In genomic region chr1:229625893-229626831, GRCh38 we compare ENCODE assay signal across 8 cellular contexts. TPM values are rescaled to one million over a fixed set of nuclear protein-coding genes. Genes with fewer than 3 reads are reported as not detected.
DNase-seq lines count a peak whose midpoint lies in the region; ATAC-seq, FAIRE-seq and TF ChIP-seq lines count a peak whose summit lies in the region.

Gene TAF5L (minus strand): TSS chr1:229626122. CDS start chr1:229614482, 11,640 bp downstream.
Gene URB2 (plus strand): TSS chr1:229626247. CDS start chr1:229627634, 1,387 bp downstream.

- no peak for TF ChIP-seq POLR2A in HCT116 (IDR thresholded peaks at IDR 0.05; ENCODE audit: borderline replicate concordance, extremely low read depth, insufficient read depth, insufficient read length)
- TF ChIP-seq POLR2A in thyroid gland (IDR thresholded peaks at IDR 0.05) = peak in 1 of 2 donors; percentile 52

- H3K4me3 Mint-ChIP-seq in activated naive CD8-positive, alpha-beta T cell treated with anti-CD3 and anti-CD28 coated beads, Interleukin-2, amount 10 ng/mL, durations not matched to agents 7 days and 5 days = peak within 1 kb of the TSS; percentile 99

- H4K20me1 ChIP-seq in HCT116 (ENCODE audit: insufficient read depth) (no peaks in the 10 kb centered on the region; the same call in 1 of the 2 replicates), SU-DHL-6 (ENCODE audit: low read depth, low read length) (peaks cover 15% of the 10 kb centered on the region)

- H3K27ac Mint-ChIP-seq in activated naive CD8-positive, alpha-beta T cell treated with anti-CD3 and anti-CD28 coated beads, Interleukin-2, amount 10 ng/mL, durations not matched to agents 7 days and 5 days = peak within 1 kb of the TSS; percentile 97

- H3K9ac ChIP-seq in HCT116 (ENCODE audit: low read length) (peak within 1 kb of the TSS; percentile 88), SU-DHL-6 (ENCODE audit: low read length) (peak within 1 kb of the TSS; percentile 95)

- H3K9me3 ChIP-seq in HCT116 (ENCODE audit: control insufficient read depth in 1 of 2, insufficient read depth in 1 of 2, low read depth in 1 of 2, low read length in 2 of 2) (no peaks in the 10 kb centered on the region), SU-DHL-6 (ENCODE audit: insufficient read depth, low read length) (no peaks in the 10 kb centered on the region), pancreas (no peaks in the 10 kb centered on the region), thyroid gland (no peaks in the 10 kb centered on the region)

- CTCF ChIA-PET in HCT116 (lab: Charles Lee) = interaction anchor here (3.5 kb wide), 1 partner anchor 68 kb away, joined by 19 read pairs; the partner anchor contains the start of gene ABCB10

- H3K27me3 Mint-ChIP-seq in activated naive CD8-positive, alpha-beta T cell treated with anti-CD3 and anti-CD28 coated beads, Interleukin-2, amount 10 ng/mL, durations not matched to agents 7 days and 5 days = no peaks in the 10 kb centered on the region

- H3K27ac ChIP-seq in HCT116 (ENCODE audit: low read depth, low read length) (peak within 1 kb of the TSS; percentile 72), SU-DHL-6 (ENCODE audit: low read depth, low read length) (peak within 1 kb of the TSS; percentile 67), pancreas (peak within 1 kb of the TSS; percentile 61 to 84 (median 81)), thyroid gland (peak within 1 kb of the TSS in 2 of 3 donors; percentile 30 to 83)

- peaks cover 0 to 7% of the 10 kb centered on the region in 2 experiments; a peak in 1 of 4 replicates for H3K36me3 ChIP-seq in HCT116 (ENCODE audit: control insufficient read depth in 1 of 2, insufficient read depth in 2 of 2, low read length in 2 of 2)
- peaks cover 18% of the 10 kb centered on the region; the same call in 1 of the 2 replicates for H3K36me3 ChIP-seq in SU-DHL-6 (ENCODE audit: low read length)
- H3K36me3 ChIP-seq in pancreas = no peaks in the 10 kb centered on the region
- no peaks in the 10 kb centered on the region for H3K36me3 ChIP-seq in thyroid gland

- peak within 1 kb of the TSS; percentile 64 for H2AFZ ChIP-seq in HCT116 (ENCODE audit: low read depth, low read length, poor library complexity, severe bottlenecking)
- peak within 1 kb of the TSS; percentile 76 for H2AFZ ChIP-seq in SU-DHL-6 (ENCODE audit: low read depth, low read length, severe bottlenecking)

- H3K4me1 ChIP-seq in HCT116 (ENCODE audit: control insufficient read depth in 1 of 2, insufficient read depth in 2 of 2, low read length in 2 of 2) (peaks cover 11 to 18% of the 10 kb centered on the region in 2 experiments; a peak in 3 of 4 replicates), pancreas (peaks cover 0 to 21% (median 19%) of the 10 kb centered on the region in 3 donors), thyroid gland (peaks cover 12 to 19% of the 10 kb centered on the region in 2 donors)

- FAIRE-seq in pancreas (lab: Jason Lieb, UNC) = no peak

- peaks cover 40% of the 10 kb centered on the region for H3K4me1 Mint-ChIP-seq in activated naive CD8-positive, alpha-beta T cell treated with anti-CD3 and anti-CD28 coated beads, Interleukin-2, amount 10 ng/mL, durations not matched to agents 7 days and 5 days

- H3K9me2 ChIP-seq in HCT116 (ENCODE audit: insufficient read depth) (no peaks in the 10 kb centered on the region), SU-DHL-6 (replicated peaks; ENCODE audit: insufficient read depth, low read length) (no peaks in the 10 kb centered on the region)

- H3F3A ChIP-seq in SU-DHL-6 (ENCODE audit: insufficient read depth) = no peaks in the 10 kb centered on the region; the same call in 1 of the 2 replicates

- intact Hi-C loops in HCT116 (cut with micrococcal nuclease) = loop anchor here (1.0 to 10.0 kb wide), 2 partner anchors 67 to 371 kb away; no protein-coding TSS in a partner anchor
- intact Hi-C loops in Right ventricle myocardium superior (cut with DNase I) = no loop called here
- intact Hi-C loops in pancreas (cut with DNase I) = loop anchor here in 2 of 3 donors (10.0 kb wide), 1 partner anchor 71 kb away; the partner anchor contains the start of gene ABCB10 (in 2 of the 2)
- intact Hi-C loops in thyroid gland (cut with DNase I) = loop anchor here (5.0 kb wide), 1 partner anchor 69 kb away; the partner anchor contains the start of gene ABCB10

- DNase-seq in GM04504 (ENCODE audit: low read depth) (peak; percentile 79), HCT116 (ENCODE audit: low read depth, low spot score) (peak; percentile 77), MV-4-11 (lab: John Stamatoyannopoulos, UW) (peak; percentile 77), Right ventricle myocardium superior (peak; percentile 91), pancreas (peak; percentile 83 to 95 (median 90)), thyroid gland (peak; percentile 87 to 89)
- peak; percentile 91 for DNase-seq in activated naive CD8-positive, alpha-beta T cell treated with anti-CD3 and anti-CD28 coated beads, Interleukin-2, amount 10 ng/mL, durations not matched to agents 7 days and 5 days

- peak; percentile 94 for ATAC-seq in HCT116
- peak; percentile 94 for ATAC-seq in activated naive CD8-positive, alpha-beta T cell treated with anti-CD3 and anti-CD28 coated beads, Interleukin-2, amount 10 ng/mL, durations not matched to agents 7 days and 5 days (ENCODE audit: low read depth)
- peak; percentile 99 for ATAC-seq in Right ventricle myocardium superior (ENCODE audit: poor library complexity)
- ATAC-seq in pancreas = peak; percentile 94 to 99 (median 98)

- H3K4me3 ChIP-seq in HCT116 (replicated peaks in 1 of 2; ENCODE audit: low read depth in 1 of 2, low read length in 2 of 2) = peak within 1 kb of the TSS; percentile 91 to 97
- peak within 1 kb of the TSS; percentile 94 for H3K4me3 ChIP-seq in SU-DHL-6 (ENCODE audit: insufficient read depth, low read length, poor library complexity, severe bottlenecking)
- H3K4me3 ChIP-seq in pancreas = peak within 1 kb of the TSS; percentile 84 to 99 (median 91)
- H3K4me3 ChIP-seq in thyroid gland (replicated peaks in 1 of 3) = peak within 1 kb of the TSS; percentile 64 to 89 (median 80)

- no peaks in the 10 kb centered on the region for H3K9me3 Mint-ChIP-seq in activated naive CD8-positive, alpha-beta T cell treated with anti-CD3 and anti-CD28 coated beads, Interleukin-2, amount 10 ng/mL, durations not matched to agents 7 days and 5 days

- H3K36me3 Mint-ChIP-seq in activated naive CD8-positive, alpha-beta T cell treated with anti-CD3 and anti-CD28 coated beads, Interleukin-2, amount 10 ng/mL, durations not matched to agents 7 days and 5 days = peaks cover 11% of the 10 kb centered on the region

- BruUV-seq in HCT116 (replicated peaks; lab: Mats Ljungman, UMichigan) = no TSS peak

- TF ChIP-seq RAD21 in HCT116 (IDR thresholded peaks at IDR 0.05; ENCODE audit: low read depth) = no peak

- POLR2A ChIA-PET in HCT116 (lab: Charles Lee) = interaction anchor here (0.7 kb wide), 1 partner anchor 1716 kb away, joined by 3 read pairs; no protein-coding TSS in a partner anchor
- POLR2A ChIA-PET in activated naive CD8-positive, alpha-beta T cell treated with anti-CD3 and anti-CD28 coated beads, Interleukin-2, amount 10 ng/mL, durations not matched to agents 7 days and 5 days (lab: Charles Lee) = interaction anchor here (0.6 to 4.4 kb wide), 7 partner anchors 9 to 1017 kb away, joined by 3 to 37 read pairs (median 4); partner anchors contain the start of genes ABCB10, GALNT2 and NUP133

- RAD21 ChIA-PET in HCT116 (lab: Charles Lee; ENCODE audit: low non-redundant PET in 1 of 2, low total read pairs in 2 of 2, uncharacterized antibody in 2 of 2, unreplicated experiment in 2 of 2) = no interaction called here

- WGBS in pancreas, 2 donors = 0% methylated on average over 65 to 100 of the region's 100 CpGs
- WGBS in thyroid gland, 2 donors = 0% methylated on average over 14 to 45 of the region's 100 CpGs

- H3K4me2 ChIP-seq in HCT116 (ENCODE audit: low read length) (peak within 1 kb of the TSS; percentile 88), SU-DHL-6 (ENCODE audit: low read depth, low read length, poor library complexity, severe bottlenecking) (peak within 1 kb of the TSS; percentile 96)

- H3K79me2 ChIP-seq in HCT116 (ENCODE audit: insufficient read depth, low read length) = peaks cover 93% of the 10 kb centered on the region
- peaks cover 93% of the 10 kb centered on the region for H3K79me2 ChIP-seq in SU-DHL-6 (ENCODE audit: insufficient read depth, low read length)

- TF ChIP-seq CTCF in HCT116 (IDR thresholded peaks at IDR 0.05 in 2 of 3, conservative IDR thresholded peaks at IDR 0.05 in 1 of 3; ENCODE audit: borderline replicate concordance in 1 of 3, insufficient read depth in 1 of 3, low read depth in 2 of 3, low read length in 2 of 3) = no peak
- no peak for TF ChIP-seq CTCF in SU-DHL-6 (IDR thresholded peaks at IDR 0.05; ENCODE audit: insufficient read depth, low read length, poor library complexity, severe bottlenecking)
- TF ChIP-seq CTCF in pancreas (IDR thresholded peaks at IDR 0.05) = no peak
- TF ChIP-seq CTCF in thyroid gland (IDR thresholded peaks at IDR 0.05) = no peak

- H3K27me3 ChIP-seq in HCT116 (ENCODE audit: insufficient read depth, low read length) = no peaks in the 10 kb centered on the region
- no peaks in the 10 kb centered on the region for H3K27me3 ChIP-seq in SU-DHL-6 (ENCODE audit: low read length)
- H3K27me3 ChIP-seq in pancreas = no peaks in the 10 kb centered on the region
- no peaks in the 10 kb centered on the region for H3K27me3 ChIP-seq in thyroid gland

TF ChIP-seq in HCT116, 20 proteins besides CTCF, POLR2A, EP300 and RAD21 (continues in another document):
- peak; percentile 99 for TF ChIP-seq MAX (IDR thresholded peaks at IDR 0.05)

RNA-seq across cellular contexts. Expression of gene TAF5L, which starts in this region (rescaled TPM):
- 22.4 TPM for total RNA-seq in HCT116 (2021; ENCODE audit: unreplicated experiment)
- polyA plus RNA-seq in HCT116 (2012) = 15.4 and 16.4 TPM in 2 replicates
- 10 to 100 TPM; 23.4 to 24.6 TPM for total RNA-seq in activated naive CD8-positive, alpha-beta T cell treated with anti-CD3 and anti-CD28 coated beads, Interleukin-2, amount 10 ng/mL, durations not matched to agents 7 days and 5 days
- 9.0 TPM for total RNA-seq in Right ventricle myocardium superior
- total RNA-seq in pancreas = 1 to 10 TPM; 4.4 to 9.5 (median 7.1) TPM
- 1 to 10 TPM; 5.1 to 8.5 TPM for polyA plus RNA-seq in pancreas
- total RNA-seq in thyroid gland = 10 to 100 TPM; 14.9 to 26.1 (median 18.4) TPM

RNA-seq across cellular contexts. Expression of gene URB2, which starts in this region (rescaled TPM):
- total RNA-seq in HCT116 (2021; ENCODE audit: unreplicated experiment) = 20.4 TPM
- polyA plus RNA-seq in HCT116 (2012) = 5.8 TPM in 2 replicates
- total RNA-seq in activated naive CD8-positive, alpha-beta T cell treated with anti-CD3 and anti-CD28 coated beads, Interleukin-2, amount 10 ng/mL, durations not matched to agents 7 days and 5 days = 10 to 100 TPM; 10.6 to 10.9 TPM
- 3.2 TPM for total RNA-seq in Right ventricle myocardium superior
- 1 to 10 TPM; 2.0 to 4.7 (median 3.9) TPM for total RNA-seq in pancreas
- 1 to 10 TPM; 2.0 to 2.3 TPM for polyA plus RNA-seq in pancreas
- 10 to 100 TPM in 1 of 4 donors, 1 to 10 TPM in 3; 6.4 to 14.9 (median 7.1) TPM for total RNA-seq in thyroid gland

Comparison
In these comparisons a context has a peak if more than half of its experiments do, and no peak if none do; other contexts are left out.
1. Peak in every context shown above with its lines: DNase-seq, ATAC-seq, H3K4me3 ChIP-seq and H3K27ac ChIP-seq.